Comparison of ENCODE assay signal across 8 cellular contexts in the genomic region with DNA sequence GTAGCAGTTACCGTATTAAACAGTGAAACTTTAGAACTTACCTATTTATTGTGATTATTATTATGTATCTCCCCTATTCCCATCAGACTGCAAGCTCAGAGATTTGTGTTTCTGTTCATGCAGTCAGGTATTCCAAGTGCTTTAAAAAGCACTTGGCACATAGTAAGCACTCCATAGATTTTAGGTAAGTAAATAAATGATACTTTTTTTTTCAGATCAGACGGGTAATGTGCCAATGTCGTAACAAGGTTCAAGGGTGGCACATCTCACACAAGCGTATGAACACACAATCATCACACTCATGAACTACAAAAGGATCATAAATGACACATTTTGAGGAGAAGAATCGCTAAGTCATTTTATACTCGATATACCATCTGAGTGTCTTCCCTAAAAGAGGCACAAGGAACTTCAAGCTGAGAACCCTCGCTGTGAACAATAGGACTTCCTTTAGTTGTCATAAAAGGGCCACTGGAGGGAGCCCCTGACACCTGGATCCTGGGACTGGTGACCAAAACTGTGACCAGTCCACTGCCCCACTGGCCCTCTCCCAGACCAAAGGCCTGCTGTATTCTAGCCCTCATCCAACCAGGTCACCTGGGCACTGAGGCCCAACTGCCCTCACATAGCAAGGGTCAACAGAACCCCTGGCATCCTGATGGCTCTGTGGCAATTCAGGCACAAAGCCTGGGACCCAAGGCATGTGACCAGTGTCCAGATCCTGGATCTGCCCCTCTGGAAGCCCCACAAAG. TPM values are rescaled to one million over a fixed set of nuclear protein-coding genes. Genes with fewer than 3 reads are reported as not detected.
DNase-seq lines count a peak whose midpoint lies in the region; ATAC-seq and TF ChIP-seq lines count a peak whose summit lies in the region.

No MANE protein-coding gene starts in this region.

- CTCF ChIA-PET in T-cell (lab: Charles Lee): no interaction called here

- no peak overlapping the region for H3K4me3 Mint-ChIP-seq in HFFc6
- H3K4me3 Mint-ChIP-seq in T-cell: no peak overlapping the region
- H3K4me3 Mint-ChIP-seq in stimulated activated effector memory CD8-positive, alpha-beta T cell treated with anti-CD3 and anti-CD28 coated beads, Interleukin-12 subunit alpha, Interleukin-12 subunit beta, amount 100 ng/mL, for 72 hours: no peak overlapping the region

- no peaks in the 10 kb centered on the region for H3K36me3 Mint-ChIP-seq in HFFc6 (ENCODE audit: low read depth)
- no peaks in the 10 kb centered on the region for H3K36me3 Mint-ChIP-seq in T-cell
- H3K36me3 Mint-ChIP-seq in stimulated activated effector memory CD8-positive, alpha-beta T cell treated with anti-CD3 and anti-CD28 coated beads, Interleukin-12 subunit alpha, Interleukin-12 subunit beta, amount 100 ng/mL, for 72 hours: no peaks in the 10 kb centered on the region

- no peak overlapping the region for H3K27ac ChIP-seq in VCaP

- POLR2A ChIA-PET in T-cell (lab: Charles Lee): no interaction called here

- no peak for DNase-seq in AG09309 (ENCODE audit: low read depth)
- peak; percentile 31 for DNase-seq in HFFc6
- DNase-seq in iPS-NIHi11 (ENCODE audit: low spot score): peak; percentile 72
- DNase-seq in cortex of kidney (lab: John Stamatoyannopoulos, UW): no peak
- no peak for DNase-seq in T-cell
- no peak for DNase-seq in stimulated activated effector memory CD8-positive, alpha-beta T cell treated with anti-CD3 and anti-CD28 coated beads, Interleukin-12 subunit alpha, Interleukin-12 subunit beta, amount 100 ng/mL, for 72 hours (ENCODE audit: low spot score in 2 of 2)

- H3K9me3 Mint-ChIP-seq in HFFc6: no peaks in the 10 kb centered on the region
- H3K9me3 Mint-ChIP-seq in T-cell: no peaks in the 10 kb centered on the region
- no peaks in the 10 kb centered on the region for H3K9me3 Mint-ChIP-seq in stimulated activated effector memory CD8-positive, alpha-beta T cell treated with anti-CD3 and anti-CD28 coated beads, Interleukin-12 subunit alpha, Interleukin-12 subunit beta, amount 100 ng/mL, for 72 hours

- peaks cover 10% of the 10 kb centered on the region for H3K27me3 Mint-ChIP-seq in HFFc6 (ENCODE audit: insufficient read depth)
- peaks cover 0 to 1% of the 10 kb centered on the region in 2 donors for H3K27me3 Mint-ChIP-seq in T-cell

- no peak for ATAC-seq in HG03097 (IDR thresholded peaks at IDR 0.05; ENCODE audit: low FRiP score, unreplicated experiment)
- no peak for ATAC-seq in T-cell (replicated peaks in 1 of 4)
- ATAC-seq in stimulated activated effector memory CD8-positive, alpha-beta T cell treated with anti-CD3 and anti-CD28 coated beads, Interleukin-12 subunit alpha, Interleukin-12 subunit beta, amount 100 ng/mL, for 72 hours: no peak

- H3K4me3 ChIP-seq in AG09309 (ENCODE audit: control insufficient read depth, low read depth, low read length): no peak overlapping the region

- no peaks in the 10 kb centered on the region for H3K4me1 Mint-ChIP-seq in HFFc6 (ENCODE audit: low read depth)
- no peaks in the 10 kb centered on the region for H3K4me1 Mint-ChIP-seq in T-cell
- no peaks in the 10 kb centered on the region for H3K4me1 Mint-ChIP-seq in stimulated activated effector memory CD8-positive, alpha-beta T cell treated with anti-CD3 and anti-CD28 coated beads, Interleukin-12 subunit alpha, Interleukin-12 subunit beta, amount 100 ng/mL, for 72 hours

- H3K27ac Mint-ChIP-seq in HFFc6 (no peak overlapping the region), T-cell (no peak overlapping the region)
- H3K27ac Mint-ChIP-seq in stimulated activated effector memory CD8-positive, alpha-beta T cell treated with anti-CD3 and anti-CD28 coated beads, Interleukin-12 subunit alpha, Interleukin-12 subunit beta, amount 100 ng/mL, for 72 hours: no peak overlapping the region

- peak; percentile 48 for TF ChIP-seq CTCF in AG09309 (IDR thresholded peaks at IDR 0.05; ENCODE audit: control insufficient read depth, insufficient read depth, low read depth, low read length, missing control alignments)
- TF ChIP-seq CTCF in HFFc6 (IDR thresholded peaks at IDR 0.05): peak; percentile 72
- TF ChIP-seq CTCF in VCaP (conservative IDR thresholded peaks at IDR 0.05): peak; percentile 72

RNA-seq across cellular contexts. Expression of a gene that starts 32.1 kb away (rescaled TPM):
- 1 to 10 TPM; 5.0 to 8.6 (median 5.7) TPM for total RNA-seq in HFFc6 (2021; fragmentation: NEBNext Ultra II Directional; extraction: Animal tissue kit (Norgen Biotek cat#: 25700))
- 10 to 100 TPM in 2 of 5 donors, 1 to 10 TPM in 3; 2.6 to 15.2 (median 2.9) TPM for total RNA-seq in T-cell

RNA-seq across cellular contexts. Expression of a gene that starts 32.3 kb away (rescaled TPM):
- 10 to 100 TPM; 26.6 to 34.5 (median 28.5) TPM for total RNA-seq in HFFc6 (2021; fragmentation: NEBNext Ultra II Directional; extraction: Animal tissue kit (Norgen Biotek cat#: 25700))
- 10 to 100 TPM; 20.2 to 41.3 (median 25.7) TPM for total RNA-seq in T-cell

Comparison
In these comparisons a context has a peak if more than half of its experiments do, and no peak if none do; other contexts are left out.
1. DNase-seq: peak in HFFc6 (single experiment) and iPS-NIHi11 (single experiment); none in AG09309 (single experiment), cortex of kidney (single experiment), T-cell (0 of 34) and stimulated activated effector memory CD8-positive, alpha-beta T cell treated with anti-CD3 and anti-CD28 coated beads, Interleukin-12 subunit alpha, Interleukin-12 subunit beta, amount 100 ng/mL, for 72 hours (0 of 2).
2. Peak in every context shown above with its lines, with median percentiles within 50 percentile points of each other: CTCF ChIP-seq.